30 cellular contexts compared by ENCODE assay signal in the genomic region with DNA sequence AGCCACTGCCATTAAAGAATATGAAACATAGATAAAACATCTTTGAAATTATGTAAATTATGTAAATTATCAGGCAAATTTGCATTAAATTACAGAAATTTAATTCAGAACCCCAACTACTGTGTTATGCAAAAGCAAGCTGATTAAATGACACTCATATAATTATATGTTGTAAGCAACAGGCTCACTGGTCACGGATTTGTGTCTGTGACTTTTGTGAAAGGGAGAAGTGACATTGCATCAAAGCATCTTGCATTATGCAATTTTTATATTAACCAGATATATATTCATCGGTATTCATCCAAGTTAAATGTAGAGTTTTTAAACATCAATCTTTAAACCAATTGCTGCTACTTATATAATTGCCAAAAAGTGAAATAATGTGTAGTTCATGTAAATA. TPM values are rescaled to one million over a fixed set of nuclear protein-coding genes. Genes with fewer than 3 reads are reported as not detected.
"Had no signal": no experiment of that assay in that cellular context is flagged by ENCODE, and none has a peak within 500 bp of the region (broad histone marks: within the 10 kb centered on the region; RNA-seq: fewer than 3 reads in every experiment).

No MANE protein-coding gene starts in this region.

- H3K36me3 ChIP-seq: breast epithelium, Peyer's patch had no signal

- H3K4me1 ChIP-seq: breast epithelium had no signal

- H3K27me3 Mint-ChIP-seq: activated naive CD4-positive, alpha-beta T cell treated with anti-CD3 and anti-CD28 coated beads, Interleukin-2, amount 50 U/mL, for 24 hours; activated T-cell treated with anti-CD3 and anti-CD28 coated beads, Interleukin-2, amount 50 U/mL, for 24 hours had no signal

- H3K4me3 ChIP-seq: breast epithelium, K562, Peyer's patch had no signal

- H3K9me3 ChIP-seq: breast epithelium, Peyer's patch had no signal

- H3K27me3 ChIP-seq: breast epithelium, Peyer's patch had no signal

- H3K4me3 Mint-ChIP-seq: activated CD8-positive, alpha-beta T cell treated with anti-CD3 and anti-CD28 coated beads, Interleukin-2, amount 10 ng/mL, durations not matched to agents 7 days and 5 days; activated naive CD4-positive, alpha-beta T cell treated with anti-CD3 and anti-CD28 coated beads, Interleukin-2, amount 50 U/mL, for 24 hours; activated T-cell treated with anti-CD3 and anti-CD28 coated beads, Interleukin-2, amount 50 U/mL, for 24 hours; activated T-helper 1 cell treated with anti-CD3 and anti-CD28 coated beads, Interleukin-12 subunit alpha, Interleukin-12 subunit beta, Interleukin-2, Interleukin-4 antibody, amounts not matched to agents 30 ng/mL and 10 ng/mL and 1 ng/mL, durations not matched to agents 14 hours and 24 hours and 36 hours; T-helper 1 cell treated with Interleukin-12 subunit alpha and Interleukin-12 subunit beta and Interleukin-4 antibody, amounts not matched to agents 30 μg/mL and 1 μg/mL, for 36 hours; WTC11 had no signal

- ATAC-seq: activated CD8-positive, alpha-beta T cell treated with anti-CD3 and anti-CD28 coated beads, Interleukin-2, amount 10 ng/mL, durations not matched to agents 7 days and 5 days; K562; WTC11 had no signal

- DNase-seq: activated CD4-positive, alpha-beta T cell treated with anti-CD3 and anti-CD28 coated beads for 48 hours; activated CD4-positive, alpha-beta T cell treated with anti-CD3 and anti-CD28 coated beads, Interleukin-2, amount 50 U/mL, for 4 hours; activated CD4-positive, CD25-positive, alpha-beta regulatory T cell treated with anti-CD3 and anti-CD28 coated beads, Interleukin-2, amount 50 U/mL, for 72 hours; activated CD8-positive, alpha-beta memory T cell treated with anti-CD3 and anti-CD28 coated beads, Interleukin-2, amount 50 U/mL, for 48 hours; activated CD8-positive, alpha-beta T cell treated with anti-CD3 and anti-CD28 coated beads, Interleukin-2, amount 10 ng/mL, durations not matched to agents 7 days and 5 days; activated effector memory CD4-positive, alpha-beta T cell treated with Interleukin-2 at 50 U/mL for 16 hours; activated naive CD4-positive, alpha-beta T cell; activated T-cell treated with anti-CD3 and anti-CD28 coated beads, Interleukin-2, amount 50 U/mL, for 24 hours; aorta; caudate nucleus; Karpas-422; MV-4-11; NCI-H1092 treated with DMSO at 0.1 percent for 48 hours; NCI-H1436; NCI-H1694 treated with DMSO at 0.1 percent for 48 hours; NCI-H2029 treated with DMSO at 0.1 percent for 48 hours; NCI-H345; NCI-H510A; NCI-H526 treated with DMSO at 0.1 percent for 48 hours; NCI-H82; Peyer's patch; Right ventricle myocardium superior had no signal

- H3K9me3 Mint-ChIP-seq: activated naive CD4-positive, alpha-beta T cell treated with anti-CD3 and anti-CD28 coated beads, Interleukin-2, amount 50 U/mL, for 24 hours; activated T-cell treated with anti-CD3 and anti-CD28 coated beads, Interleukin-2, amount 50 U/mL, for 24 hours; activated T-helper 1 cell treated with anti-CD3 and anti-CD28 coated beads, Interleukin-12 subunit alpha, Interleukin-12 subunit beta, Interleukin-2, Interleukin-4 antibody, amounts not matched to agents 30 ng/mL and 10 ng/mL and 1 ng/mL, durations not matched to agents 14 hours and 24 hours and 36 hours; T-helper 1 cell treated with Interleukin-12 subunit alpha and Interleukin-12 subunit beta and Interleukin-4 antibody, amounts not matched to agents 30 μg/mL and 1 μg/mL, for 36 hours; WTC11 had no signal

- H3K27ac Mint-ChIP-seq: activated CD8-positive, alpha-beta T cell treated with anti-CD3 and anti-CD28 coated beads, Interleukin-2, amount 10 ng/mL, durations not matched to agents 7 days and 5 days; activated naive CD4-positive, alpha-beta T cell treated with anti-CD3 and anti-CD28 coated beads, Interleukin-2, amount 50 U/mL, for 24 hours; activated T-cell treated with anti-CD3 and anti-CD28 coated beads, Interleukin-2, amount 50 U/mL, for 24 hours; activated T-helper 1 cell treated with anti-CD3 and anti-CD28 coated beads, Interleukin-12 subunit alpha, Interleukin-12 subunit beta, Interleukin-2, Interleukin-4 antibody, amounts not matched to agents 30 ng/mL and 10 ng/mL and 1 ng/mL, durations not matched to agents 14 hours and 24 hours and 36 hours; T-helper 1 cell treated with Interleukin-12 subunit alpha and Interleukin-12 subunit beta and Interleukin-4 antibody, amounts not matched to agents 30 μg/mL and 1 μg/mL, for 36 hours; WTC11 had no signal

- H3K4me1 Mint-ChIP-seq: WTC11 had no signal

- H3K27ac ChIP-seq: breast epithelium, Peyer's patch, RWPE1 had no signal

RNA-seq across cellular contexts. Expression of gene CCIN, which starts 45.7 kb away (rescaled TPM):
- total RNA-seq: activated T-helper 1 cell treated with anti-CD3 and anti-CD28 coated beads, Interleukin-12 subunit alpha, Interleukin-12 subunit beta, Interleukin-2, Interleukin-4 antibody, amounts not matched to agents 30 ng/mL and 10 ng/mL and 1 ng/mL, durations not matched to agents 14 hours and 24 hours and 36 hours; K562; Peyer's patch; Right ventricle myocardium superior; SK-MEL-5 had no signal
- polyA plus RNA-seq: K562 had no signal
